Comparison of ENCODE assay signal across 15 cellular contexts in genomic region chr11:19598876-19599275, GRCh38.
"Had no signal": no experiment of that assay in that cellular context is flagged by ENCODE, and none has a peak within 500 bp of the region (broad histone marks: within the 10 kb centered on the region; RNA-seq: fewer than 3 reads in every experiment).

No MANE protein-coding gene starts in this region.

- ATAC-seq: activated T-helper 17 cell treated with anti-CD3 and anti-CD28 coated beads, Interleukin-2, amount 50 U/mL, for 72 hours; heart left ventricle; left cardiac atrium; mucosa of descending colon; naive thymus-derived CD4-positive, alpha-beta T cell; stimulated activated naive CD8-positive, alpha-beta T cell treated with anti-CD3 and anti-CD28 coated beads, Interleukin-15, Interleukin-2, amounts not matched to agents 100 U/mL and 50 U/mL, for 24 hours; T-cell had no signal

- H3K4me1 ChIP-seq: neural progenitor cell had no signal

- H3K9me3 ChIP-seq: adrenal gland, heart left ventricle, mucosa of descending colon, sigmoid colon, thyroid gland had no signal

- H3K27ac ChIP-seq: adrenal gland, heart left ventricle, neural progenitor cell had no signal

- H3K36me3 ChIP-seq: adrenal gland, heart left ventricle, neural progenitor cell, sigmoid colon, thyroid gland had no signal

- H3K27me3 ChIP-seq: adrenal gland, heart left ventricle, neural progenitor cell, sigmoid colon, thyroid gland had no signal

- H3K4me3 ChIP-seq: adrenal gland, heart left ventricle, mucosa of descending colon, neural progenitor cell, sigmoid colon, thyroid gland had no signal

- DNase-seq: activated T-cell treated with anti-CD3 and anti-CD28 coated beads, Interleukin-2, amount 50 U/mL, for 24 hours; adrenal gland; cerebellar nuclear complex; effector CD4-positive, alpha-beta T cell; heart left ventricle; left cardiac atrium; mucosa of descending colon; naive thymus-derived CD4-positive, alpha-beta T cell; sigmoid colon; stimulated activated CD4-positive, alpha-beta T cell treated with anti-CD3 and anti-CD28 coated beads, Interleukin-4, amount 100 ng/mL, for 24 hours; stimulated activated naive CD8-positive, alpha-beta T cell treated with anti-CD3 and anti-CD28 coated beads, Interleukin-15, Interleukin-2, amounts not matched to agents 100 U/mL and 50 U/mL, for 24 hours; T-cell; thyroid gland had no signal
